In genomic region chr19:49443366-49444099, GRCh38 we compare ENCODE assay signal across 8 cellular contexts. TPM values are rescaled to one million over a fixed set of nuclear protein-coding genes. Genes with fewer than 3 reads are reported as not detected.
DNase-seq lines count a peak whose midpoint lies in the region; ATAC-seq and TF ChIP-seq lines count a peak whose summit lies in the region.

No MANE protein-coding gene starts in this region.

- peak; percentile 89 for TF ChIP-seq CTCF in OCI-LY3 (IDR thresholded peaks at IDR 0.05; ENCODE audit: low read depth, low read length)

- no peaks in the 10 kb centered on the region for H3K9me3 ChIP-seq in OCI-LY3 (ENCODE audit: insufficient read depth, low read length)

- 0 out of 2 replicates have a peak overlapping the region, but pooled peaks have one; percentile 7 for H3K27ac ChIP-seq in OCI-LY3 (ENCODE audit: low read length)
- H3K27ac ChIP-seq in epithelial cell of prostate, result peak overlapping the region; percentile 20

- H3K4me3 ChIP-seq in OCI-LY3 (ENCODE audit: low read length), result peak overlapping the region; percentile 82

- DNase-seq in DMS153 (lab: John Stamatoyannopoulos, UW) (peak; percentile 89), activated T-cell treated with anti-CD3 and anti-CD28 coated beads for 24 hours (ENCODE audit: low read depth) (peak; percentile 88), epithelial cell of prostate (ENCODE audit: low read depth, low spot score) (peak; percentile 49), mucosa of gallbladder (ENCODE audit: low spot score) (peak; percentile 95)
- DNase-seq in stimulated activated CD8-positive, alpha-beta memory T cell treated with anti-CD3 and anti-CD28 coated beads, Interleukin-4, amount 100 ng/mL, for 1 hour (ENCODE audit: low read depth in 2 of 2, low spot score in 1 of 2), result peak; percentile 84 to 86

- peaks cover 34% of the 10 kb centered on the region for H3K27me3 Mint-ChIP-seq in IgD-negative memory B cell

- H3K4me3 Mint-ChIP-seq in IgD-negative memory B cell, result peak overlapping the region; percentile 80 to 96 (median 90)

- peaks cover 31% of the 10 kb centered on the region for H3K27me3 ChIP-seq in OCI-LY3 (ENCODE audit: low read depth, low read length)

- H3K9ac ChIP-seq in OCI-LY3 (ENCODE audit: low read length), result peak overlapping the region; percentile 66

- H3K36me3 ChIP-seq in OCI-LY3 (replicated peaks; ENCODE audit: low read depth, low read length), result peaks cover 22% of the 10 kb centered on the region

- no peaks in the 10 kb centered on the region for H3K79me2 ChIP-seq in OCI-LY3 (ENCODE audit: low read length)

- H3K36me3 Mint-ChIP-seq in IgD-negative memory B cell, result peaks cover 2% of the 10 kb centered on the region

- peaks cover 8 to 23% (median 20%) of the 10 kb centered on the region in 3 donors for H3K4me1 Mint-ChIP-seq in IgD-negative memory B cell

- no peaks in the 10 kb centered on the region for H4K20me1 ChIP-seq in OCI-LY3 (ENCODE audit: insufficient read depth, low read length)

- H3K4me2 ChIP-seq in OCI-LY3 (ENCODE audit: low read length), result peak overlapping the region; percentile 74

- no peaks in the 10 kb centered on the region for H3K9me3 Mint-ChIP-seq in IgD-negative memory B cell

- peak overlapping the region; percentile 86 to 97 (median 93) for H3K27ac Mint-ChIP-seq in IgD-negative memory B cell

- ATAC-seq in GM21619 (IDR thresholded peaks at IDR 0.05; ENCODE audit: unreplicated experiment), result peak; percentile 79

- H2AFZ ChIP-seq in OCI-LY3 (ENCODE audit: low read depth, low read length), result peak overlapping the region; percentile 87

- peaks cover 4% of the 10 kb centered on the region; the same call in 1 of the 2 replicates for H3K4me1 ChIP-seq in OCI-LY3 (ENCODE audit: low read length)

RNA-seq across cellular contexts. Expression of gene SLC17A7, which starts 2.2 kb away (rescaled TPM):
- not detected for polyA plus RNA-seq in IgD-negative memory B cell
- 1.6 TPM for total RNA-seq in mucosa of gallbladder

RNA-seq across cellular contexts. Expression of gene PIH1D1, which starts 8.1 kb away (rescaled TPM):
- 98.8 TPM for polyA plus RNA-seq in IgD-negative memory B cell
- 77.9 TPM for total RNA-seq in mucosa of gallbladder

RNA-seq across cellular contexts. Expression of gene ALDH16A1, which starts 9.5 kb away (rescaled TPM):
- polyA plus RNA-seq in IgD-negative memory B cell, result 67.5 TPM
- total RNA-seq in mucosa of gallbladder, result 45.3 TPM

RNA-seq across cellular contexts. Expression of gene GFY, which starts 18.3 kb away (rescaled TPM):
- not detected for polyA plus RNA-seq in IgD-negative memory B cell
- total RNA-seq in mucosa of gallbladder, result not detected

RNA-seq across cellular contexts. Expression of gene PTH2, which starts 20.3 kb away (rescaled TPM):
- polyA plus RNA-seq in IgD-negative memory B cell, result not detected
- total RNA-seq in mucosa of gallbladder, result not detected

Comparison
In these comparisons a context has a peak if more than half of its experiments do, and no peak if none do; other contexts are left out.
1. Peak in every context shown above with its lines: DNase-seq, ATAC-seq, H3K4me3 ChIP-seq and H3K27ac ChIP-seq.